In the genomic region with DNA sequence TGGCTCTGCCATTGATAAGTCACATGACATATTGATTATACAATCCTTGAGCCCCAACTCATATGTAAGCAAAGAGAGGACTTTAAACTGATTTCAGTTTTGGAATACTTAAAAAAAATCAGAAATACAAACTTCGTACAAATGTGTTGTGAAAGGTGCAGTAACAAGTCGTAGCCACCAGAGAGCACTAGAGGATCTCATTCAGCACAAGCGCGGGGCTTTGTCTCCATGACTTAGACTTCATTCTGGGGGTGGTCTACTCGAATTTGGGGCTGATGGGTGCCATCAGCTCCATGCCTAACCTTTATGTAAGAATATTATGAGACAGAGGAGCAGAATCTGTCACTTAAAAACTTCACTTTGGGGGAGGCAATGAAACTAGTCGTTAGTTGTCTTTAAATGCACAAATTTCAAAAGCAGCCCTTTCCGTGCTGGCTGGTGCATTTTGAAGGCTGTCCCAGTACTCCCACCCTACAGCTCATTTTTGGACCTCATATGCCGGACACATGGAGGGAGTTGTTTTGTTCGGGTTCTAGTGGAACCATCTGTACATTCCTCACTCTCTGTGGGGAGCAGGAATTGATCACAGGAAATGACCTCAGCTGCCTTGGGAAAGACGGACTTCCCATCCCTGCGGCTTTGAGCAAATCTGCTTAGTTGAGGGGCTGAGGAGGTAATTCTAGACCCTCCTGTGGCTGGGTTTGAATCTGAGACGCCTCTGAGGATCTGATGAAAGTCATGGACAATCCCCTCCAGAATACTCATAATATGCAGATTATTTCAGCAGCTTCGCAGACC, we compare ENCODE assay signal across 8 cellular contexts. TPM values are rescaled to one million over a fixed set of nuclear protein-coding genes. Genes with fewer than 3 reads are reported as not detected.
DNase-seq lines count a peak whose midpoint lies in the region; ATAC-seq and FAIRE-seq lines count a peak whose summit lies in the region.

No MANE protein-coding gene starts in this region.

- no peak overlapping the region for H3K27ac Mint-ChIP-seq in stimulated activated naive CD8-positive, alpha-beta T cell treated with anti-CD3 and anti-CD28 coated beads, Interleukin-15, amount 100 ng/mL, for 72 hours

- peaks cover 8% of the 10 kb centered on the region for H3K4me1 Mint-ChIP-seq in stimulated activated naive CD8-positive, alpha-beta T cell treated with anti-CD3 and anti-CD28 coated beads, Interleukin-15, amount 100 ng/mL, for 72 hours

- FAIRE-seq in GM19239 (lab: Jason Lieb, UNC) = peak; percentile 76

- DNase-seq in AML-193 (lab: John Stamatoyannopoulos, UW) (peak; percentile 47 to 64), GM19239 (ENCODE audit: insufficient read length, low spot score) (peak; percentile 19), NCI-H2227 treated with DMSO at 0.1 percent for 48 hours (lab: John Stamatoyannopoulos, UW) (peak; percentile 46), ecto neural progenitor cell (ENCODE audit: low spot score) (peak; percentile 54), lung microvascular endothelial cell (ENCODE audit: low read depth in 2 of 2) (peak; percentile 73 to 82)
- peak; percentile 16 to 27 for DNase-seq in activated CD4-positive, alpha-beta T cell treated with anti-CD3 and anti-CD28 coated beads for 24 hours (ENCODE audit: low read depth in 2 of 2)
- DNase-seq in stimulated activated naive CD8-positive, alpha-beta T cell treated with anti-CD3 and anti-CD28 coated beads, Interleukin-15, amount 100 ng/mL, for 72 hours = peak; percentile 28 to 40

- peak; percentile 39 for ATAC-seq in stimulated activated naive CD8-positive, alpha-beta T cell treated with anti-CD3 and anti-CD28 coated beads, Interleukin-15, amount 100 ng/mL, for 72 hours
- ATAC-seq in GM19397 (IDR thresholded peaks at IDR 0.05; ENCODE audit: unreplicated experiment) = no peak

- no peaks in the 10 kb centered on the region for H3K9me3 Mint-ChIP-seq in stimulated activated naive CD8-positive, alpha-beta T cell treated with anti-CD3 and anti-CD28 coated beads, Interleukin-15, amount 100 ng/mL, for 72 hours

- no peak overlapping the region for H3K4me3 Mint-ChIP-seq in stimulated activated naive CD8-positive, alpha-beta T cell treated with anti-CD3 and anti-CD28 coated beads, Interleukin-15, amount 100 ng/mL, for 72 hours

- peaks cover 31% of the 10 kb centered on the region for H3K27me3 Mint-ChIP-seq in stimulated activated naive CD8-positive, alpha-beta T cell treated with anti-CD3 and anti-CD28 coated beads, Interleukin-15, amount 100 ng/mL, for 72 hours

RNA-seq across cellular contexts. Expression of a gene that starts 27.5 kb away (rescaled TPM):
- total RNA-seq in lung microvascular endothelial cell = 0.40 and 1.7 TPM in 2 replicates

RNA-seq across cellular contexts. Expression of a gene that starts 49.2 kb away (rescaled TPM):
- 1.1 and 2.8 TPM in 2 replicates for total RNA-seq in lung microvascular endothelial cell

Comparison
In these comparisons a context has a peak if more than half of its experiments do, and no peak if none do; other contexts are left out.
1. DNase-seq: peak in every context shown above with its lines; median percentile 78 in lung microvascular endothelial cell; 56 in AML-193; 54 in ecto neural progenitor cell; 46 in NCI-H2227 treated with DMSO at 0.1 percent for 48 hours; 34 in stimulated activated naive CD8-positive, alpha-beta T cell treated with anti-CD3 and anti-CD28 coated beads, Interleukin-15, amount 100 ng/mL, for 72 hours; 22 in activated CD4-positive, alpha-beta T cell treated with anti-CD3 and anti-CD28 coated beads for 24 hours; 19 in GM19239.